In genomic region chr1:111594128-111594693, GRCh38 we compare ENCODE assay signal across 10 cellular contexts. TPM values are rescaled to one million over a fixed set of nuclear protein-coding genes. Genes with fewer than 3 reads are reported as not detected.
A peak's percentile ranks its signal among the peaks of the same experiment; 100 is the strongest.
DNase-seq lines count a peak whose midpoint lies in the region; FAIRE-seq and TF ChIP-seq lines count a peak whose summit lies in the region.
"Had no signal": no experiment of that assay in that cellular context is flagged by ENCODE, and none has a peak within 500 bp of the region (broad histone marks: within the 10 kb centered on the region; RNA-seq: fewer than 3 reads in every experiment).

No MANE protein-coding gene starts in this region.

- TF ChIP-seq CTCF in RWPE1 (conservative IDR thresholded peaks at IDR 0.05; ENCODE audit: low read depth) (no peak), esophagus muscularis mucosa (IDR thresholded peaks at IDR 0.05) (no peak), spleen (IDR thresholded peaks at IDR 0.05 in 8 of 11, conservative IDR thresholded peaks at IDR 0.05 in 3 of 11) (no peak), GM13977 (IDR thresholded peaks at IDR 0.05; ENCODE audit: extremely low read depth, insufficient read depth, missing control alignments) (no peak)

- H3K27ac ChIP-seq in RWPE1 (peak overlapping the region; percentile 50), esophagus muscularis mucosa (replicated peaks in 1 of 4) (peak overlapping the region; percentile 77 to 85 (median 81)), spleen (peak overlapping the region; percentile 69 to 84 (median 77))

- DNase-seq in GM18507 (ENCODE audit: extremely low spot score, insufficient read length, low read depth) (no peak), RWPE1 (ENCODE audit: low spot score) (no peak), esophagus muscularis mucosa (ENCODE audit: extremely low spot score) (peak; percentile 10), spleen (no peak), NCI-H187 (lab: John Stamatoyannopoulos, UW) (no peak), GM13977 (ENCODE audit: low spot score) (no peak), AG08396 (ENCODE audit: low spot score) (no peak)
- DNase-seq: hippocampal formation; stimulated activated CD4-positive, alpha-beta T cell treated with anti-CD3 and anti-CD28 coated beads, Interleukin-2, amount 100 ng/mL, for 48 hours had no signal

- WGBS in esophagus muscularis mucosa, result 75% methylated on average over 6 of the region's 6 CpGs
- 47 to 55% (median 50%) methylated on average over 6 of the region's 6 CpGs for WGBS in spleen, 5 donors

- FAIRE-seq in GM18507 (lab: Jason Lieb, UNC), result peak; percentile 15
- FAIRE-seq: H54 had no signal

- no peaks in the 10 kb centered on the region for H3K27me3 ChIP-seq in esophagus muscularis mucosa
- H3K27me3 ChIP-seq in spleen (replicated peaks in 1 of 7), result no peaks in the 10 kb centered on the region

- H3K4me3 ChIP-seq in esophagus muscularis mucosa (no peak overlapping the region), spleen (no peak overlapping the region)

- in situ Hi-C loops in GM13977 (cut with MboI; ENCODE audit: low pct_unique_long_range_greater_than_20kb, low sequenced_read_pairs, unreplicated experiment), result no loop called here

- H3K36me3 ChIP-seq in esophagus muscularis mucosa (no peaks in the 10 kb centered on the region), spleen (no peaks in the 10 kb centered on the region)

- CTCF ChIA-PET in RWPE1 (lab: Yijun Ruan, JAX), result interaction anchor here (1.7 kb wide), 1 partner anchor 10 kb away, joined by 4 read pairs; no protein-coding TSS in a partner anchor

- intact Hi-C loops in esophagus muscularis mucosa (cut with DNase I), result no loop called here
- intact Hi-C loops in spleen (cut with DNase I; ENCODE audit: low total_unique reads), result no loop called here

- TF ChIP-seq POLR2A in esophagus muscularis mucosa (IDR thresholded peaks at IDR 0.05; ENCODE audit: low read depth) (no peak), spleen (IDR thresholded peaks at IDR 0.05) (no peak)

- peaks cover 41 to 78% (median 73%) of the 10 kb centered on the region in 4 donors for H3K4me1 ChIP-seq in esophagus muscularis mucosa
- peaks cover 33 to 81% (median 58%) of the 10 kb centered on the region in 6 donors for H3K4me1 ChIP-seq in spleen

- POLR2A ChIA-PET in RWPE1 (lab: Yijun Ruan, JAX; ENCODE audit: low non-redundant PET), result no interaction called here

- no peak for TF ChIP-seq EP300 in esophagus muscularis mucosa (IDR thresholded peaks at IDR 0.05)

- H3K9me3 ChIP-seq in esophagus muscularis mucosa (no peaks in the 10 kb centered on the region), spleen (no peaks in the 10 kb centered on the region)

RNA-seq across cellular contexts. Expression of gene RAP1A, which starts 25.4 kb away (rescaled TPM):
- total RNA-seq in esophagus muscularis mucosa (100 to 1,000 TPM; 171 to 325 (median 216) TPM), spleen (100 to 1,000 TPM in 5 of 7 donors, 10 to 100 TPM in 2; 83.3 to 125 (median 113) TPM)
- polyA plus RNA-seq in spleen, result 100 to 1,000 TPM in 1 of 3 donors, 10 to 100 TPM in 2; 93.6 to 106 (median 99.3) TPM
